ENCODE assay signal across 8 cellular contexts in the genomic region with DNA sequence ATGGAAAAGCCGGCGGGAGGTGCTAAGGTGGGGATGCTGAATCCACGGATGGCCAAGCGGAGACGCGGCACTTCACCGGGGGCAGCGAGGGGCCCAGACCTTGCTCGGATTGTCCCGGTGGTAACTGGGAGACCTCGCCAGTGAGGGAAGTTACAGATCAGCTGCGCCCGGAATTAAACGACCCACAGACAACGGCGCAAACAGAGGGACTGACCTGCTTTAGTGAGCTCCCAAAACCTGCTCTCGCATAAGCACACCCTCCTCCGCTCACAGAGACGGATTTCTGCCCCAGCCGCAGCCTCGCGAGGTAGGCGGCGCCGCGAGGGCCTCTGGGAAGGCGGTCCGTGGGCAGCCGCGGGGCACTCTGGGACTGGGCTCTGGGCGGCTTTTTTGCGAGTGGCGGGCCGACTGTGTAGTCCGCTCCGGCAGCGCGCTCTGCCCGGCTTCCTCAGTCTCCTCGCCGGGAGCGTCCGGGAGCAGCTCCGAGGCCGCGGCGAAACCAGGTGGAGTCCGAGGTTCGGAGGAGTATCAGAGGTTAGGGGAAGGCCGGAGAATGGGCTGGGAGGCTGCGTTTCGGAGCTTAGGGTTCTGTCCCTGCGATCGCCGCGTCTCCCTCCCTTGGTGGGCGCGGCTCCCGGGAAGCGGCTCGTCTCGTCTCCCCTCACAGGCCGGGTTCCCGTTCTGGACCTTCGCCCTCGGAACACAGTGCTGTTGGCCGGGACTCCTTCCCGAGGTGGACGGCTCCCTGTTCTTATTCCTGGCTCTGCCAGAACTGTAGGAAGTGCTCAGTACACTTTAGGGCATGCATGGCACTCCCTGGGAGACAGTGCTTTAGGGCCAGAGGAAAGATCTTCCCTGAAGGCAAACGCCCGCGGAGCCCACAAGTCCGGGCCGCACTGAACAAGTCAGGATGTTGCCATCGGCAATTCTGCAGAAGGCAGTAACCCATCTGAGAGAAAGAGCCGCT. TPM values are rescaled to one million over a fixed set of nuclear protein-coding genes. Genes with fewer than 3 reads are reported as not detected.
A peak's percentile ranks its signal among the peaks of the same experiment; 100 is the strongest.
DNase-seq lines count a peak whose midpoint lies in the region; ATAC-seq and TF ChIP-seq lines count a peak whose summit lies in the region.

A gene with protein sequence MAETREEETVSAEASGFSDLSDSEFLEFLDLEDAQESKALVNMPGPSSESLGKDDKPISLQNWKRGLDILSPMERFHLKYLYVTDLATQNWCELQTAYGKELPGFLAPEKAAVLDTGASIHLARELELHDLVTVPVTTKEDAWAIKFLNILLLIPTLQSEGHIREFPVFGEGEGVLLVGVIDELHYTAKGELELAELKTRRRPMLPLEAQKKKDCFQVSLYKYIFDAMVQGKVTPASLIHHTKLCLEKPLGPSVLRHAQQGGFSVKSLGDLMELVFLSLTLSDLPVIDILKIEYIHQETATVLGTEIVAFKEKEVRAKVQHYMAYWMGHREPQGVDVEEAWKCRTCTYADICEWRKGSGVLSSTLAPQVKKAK (plus strand): TSS at position 393 of the 967 bp plus-strand sequence. CDS start 5,778 bp downstream, outside the sequence.

- TF ChIP-seq POLR2A in GM18951 (IDR thresholded peaks at IDR 0.05; ENCODE audit: extremely low read depth, insufficient read depth, insufficient read length), result peak; percentile 82

- in situ Hi-C loops in GM18951 (cut with MboI; ENCODE audit: low sequenced_read_pairs, unreplicated experiment), result loop anchor here (10.0 kb wide), 1 partner anchor 54 kb away; the partner anchor contains the start of gene ZFP69B

- DNase-seq in AG08395 (ENCODE audit: low spot score) (peak; percentile 81), NCI-H774 (lab: John Stamatoyannopoulos, UW) (peak; percentile 93), lung microvascular endothelial cell (ENCODE audit: low read depth in 2 of 2) (peak; percentile 82 to 84)
- peak; percentile 93 for DNase-seq in activated CD8-positive, alpha-beta memory T cell treated with anti-CD3 and anti-CD28 coated beads for 24 hours
- DNase-seq in effector CD8-positive, alpha-beta T cell (lab: John Stamatoyannopoulos, UW), result peak; percentile 60
- DNase-seq in stimulated activated CD4-positive, alpha-beta T cell treated with anti-CD3 and anti-CD28 coated beads, TNF-alpha, amount 100 ng/mL, for 4 hours (ENCODE audit: low read depth in 3 of 3), result peak; percentile 75

- ATAC-seq in HG03439 (IDR thresholded peaks at IDR 0.05; ENCODE audit: unreplicated experiment), result peak; percentile 75

RNA-seq across cellular contexts. Expression of the gene that starts here (rescaled TPM):
- 5.4 and 6.0 TPM in 2 replicates for total RNA-seq in lung microvascular endothelial cell

Comparison
In these comparisons a context has a peak if more than half of its experiments do, and no peak if none do; other contexts are left out.
1. Peak in every context shown above with its lines: DNase-seq and ATAC-seq.